ENCODE assay signal across 8 cellular contexts in genomic region chr7:140672382-140673062, GRCh38. TPM values are rescaled to one million over a fixed set of nuclear protein-coding genes. Genes with fewer than 3 reads are reported as not detected.
DNase-seq lines count a peak whose midpoint lies in the region; ATAC-seq and TF ChIP-seq lines count a peak whose summit lies in the region.

A gene with protein sequence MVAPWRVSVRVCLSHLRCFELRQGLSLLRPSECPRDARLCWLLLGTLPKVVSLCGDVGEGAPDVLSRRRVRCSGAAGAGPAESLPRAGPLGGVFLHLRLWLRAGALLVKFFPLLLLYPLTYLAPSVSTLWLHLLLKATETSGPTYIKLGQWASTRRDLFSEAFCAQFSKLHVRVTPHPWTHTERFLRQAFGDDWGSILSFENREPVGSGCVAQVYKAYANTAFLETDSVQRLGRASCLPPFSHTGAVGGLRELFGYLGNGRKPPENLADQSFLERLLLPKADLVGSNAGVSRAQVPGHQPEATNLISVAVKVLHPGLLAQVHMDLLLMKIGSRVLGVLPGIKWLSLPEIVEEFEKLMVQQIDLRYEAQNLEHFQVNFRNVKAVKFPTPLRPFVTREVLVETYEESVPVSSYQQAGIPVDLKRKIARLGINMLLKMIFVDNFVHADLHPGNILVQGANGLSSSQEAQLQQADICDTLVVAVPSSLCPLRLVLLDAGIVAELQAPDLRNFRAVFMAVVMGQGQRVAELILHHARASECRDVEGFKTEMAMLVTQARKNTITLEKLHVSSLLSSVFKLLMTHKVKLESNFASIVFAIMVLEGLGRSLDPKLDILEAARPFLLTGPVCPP (plus strand): TSS chr7:140672945. CDS start chr7:140673331, 386 bp downstream.

- intact Hi-C loops in sciatic nerve (cut with DNase I) = no loop called here

- DNase-seq in Caki2 (ENCODE audit: low read depth) (no peak), HL-60 (ENCODE audit: low read depth in 1 of 2, low spot score in 1 of 2) (peak in 1 of 2 experiments; percentile 24), SK-N-SH (peak; percentile 99), hepatocyte (ENCODE audit: low spot score) (peak; percentile 77), sciatic nerve (ENCODE audit: low spot score) (peak; percentile 69), DMS153 (lab: John Stamatoyannopoulos, UW) (no peak)

- H3K4me3 ChIP-seq in HL-60 (replicated peaks; ENCODE audit: insufficient read depth, low read length) (peak within 1 kb of the TSS; percentile 51), SK-N-SH (ENCODE audit: low read depth in 2 of 2, low read length in 1 of 2) (peak within 1 kb of the TSS; percentile 64 to 74), hepatocyte (peak within 1 kb of the TSS; percentile 91)

- TF ChIP-seq EP300 in SK-N-SH (IDR thresholded peaks at IDR 0.05; ENCODE audit: borderline replicate concordance in 1 of 2, low read depth in 1 of 2, low read length in 1 of 2) = no peak

- H3K27me3 ChIP-seq in HL-60 (ENCODE audit: insufficient read depth, poor library complexity, severe bottlenecking) (no peaks in the 10 kb centered on the region), SK-N-SH (ENCODE audit: insufficient read depth) (no peaks in the 10 kb centered on the region), hepatocyte (no peaks in the 10 kb centered on the region)

- no peak for TF ChIP-seq RAD21 in SK-N-SH (IDR thresholded peaks at IDR 0.05; ENCODE audit: low read length)

- CTCF ChIA-PET in SK-N-SH (lab: Yijun Ruan, JAX) = interaction anchor here (0.5 to 4.5 kb wide), 6 partner anchors 12 to 340 kb away, joined by 3 to 45 read pairs (median 15); partner anchors contain the start of genes DENND2A and MRPS33

- H4K20me1 ChIP-seq in SK-N-SH (ENCODE audit: insufficient read depth) (no peaks in the 10 kb centered on the region), hepatocyte (ENCODE audit: insufficient read depth, poor library complexity, severe bottlenecking) (no peaks in the 10 kb centered on the region)

- H3F3A ChIP-seq in SK-N-SH (replicated peaks; ENCODE audit: insufficient read depth) = no peaks in the 10 kb centered on the region

- ATAC-seq in GM19438 (IDR thresholded peaks at IDR 0.05; ENCODE audit: low read depth, unreplicated experiment) = peak; percentile 54
- peak; percentile 49 for ATAC-seq in sciatic nerve

- POLR2A ChIA-PET in SK-N-SH (lab: Yijun Ruan, JAX) = interaction anchor here (1.2 kb wide), 1 partner anchor 24 kb away, joined by 5 read pairs; the partner anchor contains the start of gene NDUFB2

- H3K36me3 ChIP-seq in SK-N-SH (replicated peaks in 1 of 2; ENCODE audit: control insufficient read depth in 1 of 2, insufficient read depth in 2 of 2, low read length in 1 of 2) (no peaks in the 10 kb centered on the region), hepatocyte (replicated peaks; ENCODE audit: insufficient read depth, low read depth) (no peaks in the 10 kb centered on the region)

- no peaks in the 10 kb centered on the region for H3K79me2 ChIP-seq in SK-N-SH (ENCODE audit: insufficient read depth)
- no peaks in the 10 kb centered on the region for H3K79me2 ChIP-seq in hepatocyte

- TF ChIP-seq CTCF in HL-60 (IDR thresholded peaks at IDR 0.05; ENCODE audit: insufficient read depth, low read length) (no peak), SK-N-SH (IDR thresholded peaks at IDR 0.05) (no peak), hepatocyte (IDR thresholded peaks at IDR 0.05; ENCODE audit: poor library complexity) (no peak)

- H3K9me2 ChIP-seq in SK-N-SH = no peaks in the 10 kb centered on the region
- H3K9me2 ChIP-seq in hepatocyte (replicated peaks; ENCODE audit: insufficient read depth) = no peaks in the 10 kb centered on the region

- H2AFZ ChIP-seq in SK-N-SH (ENCODE audit: low read depth) = peak within 1 kb of the TSS; percentile 86
- H2AFZ ChIP-seq in hepatocyte = peak within 1 kb of the TSS; percentile 94

- in situ Hi-C loops in Caki2 (cut with HindIII; ENCODE audit: low pct_unique_long_range_greater_than_20kb, low sequenced_read_pairs) = no loop called here

- 0 out of 2 replicates have a peak within 1 kb of the TSS, but pooled peaks have one; percentile 16 for H3K27ac ChIP-seq in HL-60 (replicated peaks)
- H3K27ac ChIP-seq in SK-N-SH (ENCODE audit: low read depth in 2 of 2, low read length in 1 of 2) = 0 out of 4 replicates have a peak within 1 kb of the TSS, but pooled peaks of 1 of the 2 experiments have one; percentile 18
- peak within 1 kb of the TSS; percentile 88 for H3K27ac ChIP-seq in angular gyrus (ENCODE audit: low read depth, low read length)
- peak within 1 kb of the TSS; percentile 80 for H3K27ac ChIP-seq in hepatocyte

- peak within 1 kb of the TSS; percentile 97 for H3K4me2 ChIP-seq in SK-N-SH
- peak within 1 kb of the TSS; percentile 99 for H3K4me2 ChIP-seq in hepatocyte

- H3K9me3 ChIP-seq in SK-N-SH (no peaks in the 10 kb centered on the region), hepatocyte (ENCODE audit: low read depth) (no peaks in the 10 kb centered on the region)

- peak within 1 kb of the TSS; percentile 60; the same call in 1 of the 2 replicates for H3K9ac ChIP-seq in SK-N-SH

- peaks cover 7 to 20% of the 10 kb centered on the region in 2 experiments; a peak in 2 of 4 replicates for H3K4me1 ChIP-seq in SK-N-SH (ENCODE audit: control insufficient read depth in 1 of 2, insufficient read depth in 2 of 2, low read depth in 1 of 2, low read length in 1 of 2)
- peaks cover 14% of the 10 kb centered on the region for H3K4me1 ChIP-seq in hepatocyte (ENCODE audit: insufficient read depth)

- 3% methylated on average over 32 of the region's 41 CpGs for WGBS in SK-N-SH (ENCODE audit: low lambda C conversion rate)
- WGBS in hepatocyte (ENCODE audit: low lambda C conversion rate, missing lambda C conversion rate) = 3% methylated on average over 23 of the region's 41 CpGs

TF ChIP-seq in SK-N-SH, 30 proteins besides CTCF, POLR2A, EP300 and RAD21:
- TF ChIP-seq NFIC (IDR thresholded peaks at IDR 0.05; ENCODE audit: borderline replicate concordance) (0 out of 2 replicates have a peak, but pooled peaks have one; percentile 1), USF1 (IDR thresholded peaks at IDR 0.05; ENCODE audit: borderline replicate concordance, low read depth) (no peak), MEF2A (IDR thresholded peaks at IDR 0.05; ENCODE audit: borderline replicate concordance, low read depth) (no peak), TEAD4 (IDR thresholded peaks at IDR 0.05; ENCODE audit: borderline replicate concordance, insufficient read depth) (no peak), SIN3A (IDR thresholded peaks at IDR 0.05; ENCODE audit: borderline replicate concordance, low read depth, low read length) (no peak), NRF1 (IDR thresholded peaks at IDR 0.05; ENCODE audit: low read depth, low read length) (no peak), TCF12 (IDR thresholded peaks at IDR 0.05) (no peak), ELF1 (IDR thresholded peaks at IDR 0.05) (no peak), GABPA (IDR thresholded peaks at IDR 0.05; ENCODE audit: low read depth) (no peak)

RNA-seq across cellular contexts. Expression of the gene that starts here (rescaled TPM):
- 49.0 and 52.8 TPM in 2 replicates for total RNA-seq in Caki2 (2014; rRNA removed; shearing (Covaris generic); ENCODE audit: low replicate concordance)
- polyA plus RNA-seq in SK-N-SH (2012; rRNA removed) (17.7 and 19.0 TPM in 2 replicates), hepatocyte (24.2 and 25.3 TPM in 2 replicates)
- 11.9 and 15.3 TPM in 2 replicates for polyA plus RNA-seq in SK-N-SH (2012; cell fraction: cytosol; rRNA removed)
- polyA plus RNA-seq in SK-N-SH (2012; cell fraction: nucleus; rRNA removed) = 9.5 and 11.5 TPM in 2 replicates
- total RNA-seq in hepatocyte (22.4 and 22.8 TPM in 2 replicates), sciatic nerve (13.9 TPM)

Comparison
In these comparisons a context has a peak if more than half of its experiments do, and no peak if none do; other contexts are left out.
1. DNase-seq: peak in SK-N-SH (single experiment), hepatocyte (single experiment) and sciatic nerve (single experiment); none in Caki2 (single experiment) and DMS153 (single experiment).
2. Peak in every context shown above with its lines, with median percentiles within 50 percentile points of each other: H3K4me3 ChIP-seq.